ENCODE assay signal across 28 cellular contexts in the genomic region with DNA sequence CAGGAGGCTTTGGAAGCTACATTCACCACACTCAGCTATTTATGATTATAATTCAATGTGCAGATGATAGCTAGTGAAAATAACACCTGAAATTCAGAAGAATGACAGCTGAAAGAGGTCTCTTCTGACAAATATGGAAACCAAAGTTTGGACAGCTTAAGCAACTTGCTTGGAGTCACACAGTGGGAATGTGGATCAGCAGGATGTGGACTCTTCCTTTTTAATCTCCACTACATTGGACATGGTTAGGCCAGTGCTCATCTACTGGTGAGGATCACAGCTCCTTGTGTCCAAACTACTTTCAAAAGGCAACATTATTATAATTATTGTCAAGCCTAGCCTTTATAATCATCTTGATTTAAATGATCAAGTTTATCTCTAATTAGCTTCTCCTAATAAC. TPM values are rescaled to one million over a fixed set of nuclear protein-coding genes. Genes with fewer than 3 reads are reported as not detected.
DNase-seq lines count a peak whose midpoint lies in the region; ATAC-seq and TF ChIP-seq lines count a peak whose summit lies in the region.
"Had no signal": no experiment of that assay in that cellular context is flagged by ENCODE, and none has a peak within 500 bp of the region (broad histone marks: within the 10 kb centered on the region; RNA-seq: fewer than 3 reads in every experiment).

No MANE protein-coding gene starts in this region.

- no peak overlapping the region for H2BK20ac ChIP-seq in IMR-90 (ENCODE audit: low read depth, low read length)

- H3K9me3 Mint-ChIP-seq in CD8-positive, alpha-beta memory T cell = no peaks in the 10 kb centered on the region
- H3K9me3 Mint-ChIP-seq: CD4-positive, CD25-positive, alpha-beta regulatory T cell; GM23338 had no signal

- TF ChIP-seq RAD21 in IMR-90 (IDR thresholded peaks at IDR 0.05; ENCODE audit: low read length) = no peak

- H2AFZ ChIP-seq in IMR-90 (replicated peaks; ENCODE audit: low read length, poor library complexity) (no peak overlapping the region), parathyroid adenoma (peak overlapping the region; percentile 26)
- H2AFZ ChIP-seq: GM23338 had no signal

- H3K27me3 ChIP-seq in IMR-90 (ENCODE audit: control insufficient read depth, insufficient read depth, low read length) (no peaks in the 10 kb centered on the region), parathyroid adenoma (ENCODE audit: control insufficient read depth, insufficient read depth, low read length) (no peaks in the 10 kb centered on the region), upper lobe of right lung (no peaks in the 10 kb centered on the region)
- H3K27me3 ChIP-seq in CD8-positive, alpha-beta memory T cell (ENCODE audit: insufficient read depth, low read length, poor library complexity, severe bottlenecking) = peaks cover 11% of the 10 kb centered on the region

- in situ Hi-C loops in IMR-90 (cut with MboI; ENCODE audit: low sequenced_read_pairs) = loop anchor here (10.0 kb wide), 2 partner anchors 240 to 270 kb away; no protein-coding TSS in a partner anchor

- DNase-seq in EH (ENCODE audit: low read depth) = peak; percentile 45
- DNase-seq in IMR-90 = peak; percentile 31
- peak; percentile 84 for DNase-seq in epithelial cell of esophagus (ENCODE audit: low read depth)
- no peak for DNase-seq in CD8-positive, alpha-beta memory T cell
- no peak for DNase-seq in dermis blood vessel endothelial cell
- no peak for DNase-seq in upper lobe of right lung
- DNase-seq: CD4-positive, CD25-positive, alpha-beta regulatory T cell; COR-L47; DMS79; Karpas-422; NCI-H1092; NCI-H1417 treated with DMSO at 0.1 percent for 48 hours; NCI-H1694 treated with DMSO at 0.1 percent for 48 hours; NCI-H2081; NCI-H2227 treated with DMSO at 0.1 percent for 48 hours; NCI-H526 treated with DMSO at 0.1 percent for 48 hours; SHP77 treated with DMSO at 0.1 percent for 48 hours had no signal

- dilution Hi-C loops in IMR-90 (cut with HindIII; ENCODE audit: low sequenced_read_pairs, unreplicated experiment) = no loop called here

- no peak overlapping the region for H4K5ac ChIP-seq in IMR-90 (ENCODE audit: low read depth, low read length)

- H3K79me2 ChIP-seq in parathyroid adenoma = no peaks in the 10 kb centered on the region

- H3K36me3 ChIP-seq in IMR-90 (ENCODE audit: control insufficient read depth, insufficient read depth, low read length) = no peaks in the 10 kb centered on the region
- H3K36me3 ChIP-seq in parathyroid adenoma (ENCODE audit: control insufficient read depth, insufficient read depth, low read length) = no peaks in the 10 kb centered on the region
- H3K36me3 ChIP-seq in CD8-positive, alpha-beta memory T cell (ENCODE audit: insufficient read depth, low read length) = no peaks in the 10 kb centered on the region
- H3K36me3 ChIP-seq in upper lobe of right lung = no peaks in the 10 kb centered on the region
- H3K36me3 ChIP-seq: HAP-1 had no signal

- no TSS peak for BruUV-seq in IMR-90 (replicated peaks; lab: Mats Ljungman, UMichigan)

- no peak for TF ChIP-seq POLR2A in IMR-90 (IDR thresholded peaks at IDR 0.05; ENCODE audit: low read depth, low read length)

- H3K18ac ChIP-seq in IMR-90 (ENCODE audit: low read depth, low read length) = no peak overlapping the region

- no peak overlapping the region for H4K91ac ChIP-seq in IMR-90 (ENCODE audit: insufficient read depth, low read depth, low read length)

- peaks cover 5% of the 10 kb centered on the region for H3K4me1 ChIP-seq in IMR-90 (ENCODE audit: control insufficient read depth, insufficient read depth, low read length)
- peaks cover 16% of the 10 kb centered on the region for H3K4me1 ChIP-seq in parathyroid adenoma
- no peaks in the 10 kb centered on the region for H3K4me1 ChIP-seq in CD8-positive, alpha-beta memory T cell (ENCODE audit: insufficient read depth, low read length)
- H3K4me1 ChIP-seq in upper lobe of right lung = no peaks in the 10 kb centered on the region

- H3K4me3 Mint-ChIP-seq in CD8-positive, alpha-beta memory T cell = no peak overlapping the region
- H3K4me3 Mint-ChIP-seq: CD4-positive, CD25-positive, alpha-beta regulatory T cell; GM23338 had no signal

- no peak overlapping the region for H2BK15ac ChIP-seq in IMR-90 (ENCODE audit: low read depth, low read length)

- ATAC-seq in IMR-90 (ENCODE audit: low read depth) (no peak), upper lobe of right lung (no peak), GM18511 (IDR thresholded peaks at IDR 0.05; ENCODE audit: unreplicated experiment) (no peak)
- ATAC-seq: GM23338, Panc1 had no signal

- peaks cover 13 to 33% of the 10 kb centered on the region in 2 donors for H3K27me3 Mint-ChIP-seq in CD8-positive, alpha-beta memory T cell

- no peaks in the 10 kb centered on the region for H3K36me3 Mint-ChIP-seq in CD8-positive, alpha-beta memory T cell
- H3K36me3 Mint-ChIP-seq: CD4-positive, CD25-positive, alpha-beta regulatory T cell had no signal

- H2BK5ac ChIP-seq in IMR-90 (ENCODE audit: low read depth, low read length, poor library complexity, severe bottlenecking) = no peak overlapping the region

- H3K4ac ChIP-seq in IMR-90 (ENCODE audit: low read depth, low read length) = no peak overlapping the region

- H2AK9ac ChIP-seq in IMR-90 (replicated peaks; ENCODE audit: low read depth, low read length, poor library complexity) = no peak overlapping the region

- CTCF ChIA-PET in IMR-90 (lab: Yijun Ruan, JAX) = interaction anchor here (0.7 to 3.0 kb wide), 11 partner anchors 19 to 311 kb away, joined by 3 to 20 read pairs (median 3); partner anchors contain the start of genes CALHM4 and TSPYL1
- CTCF ChIA-PET in CD8-positive, alpha-beta memory T cell (lab: Charles Lee) = interaction anchor here (0.8 to 4.4 kb wide), 9 partner anchors 8 to 263 kb away, joined by 3 to 45 read pairs (median 3); partner anchors contain the start of gene TSPYL1

- H3K4me3 ChIP-seq in IMR-90 (ENCODE audit: insufficient read depth, low read depth, low read length) (no peak overlapping the region), epithelial cell of esophagus (ENCODE audit: low read length) (no peak overlapping the region), parathyroid adenoma (ENCODE audit: low read depth, low read length) (no peak overlapping the region), upper lobe of right lung (no peak overlapping the region)
- no peak overlapping the region for H3K4me3 ChIP-seq in CD8-positive, alpha-beta memory T cell (ENCODE audit: low read length)
- H3K4me3 ChIP-seq: GM23338, HAP-1 had no signal

- H4K8ac ChIP-seq in IMR-90 (ENCODE audit: low read depth in 2 of 2, low read length in 2 of 2) = no peak overlapping the region

- H3K27ac ChIP-seq in IMR-90 (ENCODE audit: insufficient read depth, low read length) (no peak overlapping the region), parathyroid adenoma (no peak overlapping the region), upper lobe of right lung (no peak overlapping the region)
- no peak overlapping the region for H3K27ac ChIP-seq in CD8-positive, alpha-beta memory T cell (ENCODE audit: low read depth, low read length)
- H3K27ac ChIP-seq: HL-60, RWPE1 had no signal

- peaks cover 7% of the 10 kb centered on the region for H3K9me1 ChIP-seq in IMR-90 (ENCODE audit: insufficient read depth, low read length)

- no peaks in the 10 kb centered on the region for H4K20me1 ChIP-seq in IMR-90 (ENCODE audit: insufficient read depth, low read length)

- TF ChIP-seq CTCF in IMR-90 (conservative IDR thresholded peaks at IDR 0.05; ENCODE audit: low read depth, low read length) (no peak), epithelial cell of esophagus (IDR thresholded peaks at IDR 0.05; ENCODE audit: insufficient read depth, low read depth, low read length, missing control alignments) (no peak), parathyroid adenoma (IDR thresholded peaks at IDR 0.05) (no peak), upper lobe of right lung (IDR thresholded peaks at IDR 0.05) (no peak)

- no peak overlapping the region for H2BK120ac ChIP-seq in IMR-90 (ENCODE audit: low read depth, low read length)

- no peak overlapping the region for H3K14ac ChIP-seq in IMR-90 (replicated peaks; ENCODE audit: low read depth, low read length)

- H3K23ac ChIP-seq in IMR-90 (ENCODE audit: low read depth, low read length) = no peak overlapping the region

- no peak overlapping the region for H3K4me2 ChIP-seq in IMR-90 (ENCODE audit: low read depth, low read length)
- H3K4me2 ChIP-seq in parathyroid adenoma (ENCODE audit: low read length) = no peak overlapping the region
- H3K4me2 ChIP-seq: GM23338 had no signal

- H3K9ac ChIP-seq in IMR-90 (ENCODE audit: low read depth, low read length) (no peak overlapping the region), parathyroid adenoma (no peak overlapping the region)

- no peak overlapping the region for H3K27ac Mint-ChIP-seq in CD8-positive, alpha-beta memory T cell
- H3K27ac Mint-ChIP-seq: CD4-positive, CD25-positive, alpha-beta regulatory T cell; GM23338 had no signal

- POLR2A ChIA-PET in IMR-90 (lab: Charles Lee; ENCODE audit: unreplicated experiment) = interaction anchor here (0.9 kb wide), 1 partner anchor 26 kb away, joined by 3 read pairs; no protein-coding TSS in a partner anchor
- POLR2A ChIA-PET in CD8-positive, alpha-beta memory T cell (lab: Charles Lee) = no interaction called here

- intact Hi-C loops in IMR-90 (cut with micrococcal nuclease) = no loop called here
- intact Hi-C loops in upper lobe of right lung (cut with DNase I) = no loop called here

- no peaks in the 10 kb centered on the region for H3K79me1 ChIP-seq in IMR-90 (ENCODE audit: low read depth in 1 of 2, low read length in 2 of 2)

- no peaks in the 10 kb centered on the region for H3K9me3 ChIP-seq in IMR-90 (ENCODE audit: control insufficient read depth, insufficient read depth, low read length)
- H3K9me3 ChIP-seq in parathyroid adenoma (ENCODE audit: control insufficient read depth, low read length) = no peaks in the 10 kb centered on the region
- H3K9me3 ChIP-seq in CD8-positive, alpha-beta memory T cell (ENCODE audit: low read length) = no peaks in the 10 kb centered on the region
- no peaks in the 10 kb centered on the region for H3K9me3 ChIP-seq in upper lobe of right lung
- H3K9me3 ChIP-seq: HAP-1 had no signal

- no peak overlapping the region for H3K56ac ChIP-seq in IMR-90 (ENCODE audit: extremely low read depth, insufficient read depth, low read length)

- no peak overlapping the region for H2AK5ac ChIP-seq in IMR-90 (ENCODE audit: low read depth, low read length)

- peaks cover 0 to 3% (median 0%) of the 10 kb centered on the region in 3 donors for H3K4me1 Mint-ChIP-seq in CD8-positive, alpha-beta memory T cell

RNA-seq across cellular contexts. Expression of gene TRAPPC3L, which starts 10.4 kb away (rescaled TPM):
- total RNA-seq in IMR-90 (2012; rRNA removed) = under 0.01 TPM in 1 of 2 replicates, not detected in the other
- 0.03 TPM in 1 of 2 replicates, not detected in the other for polyA plus RNA-seq in IMR-90 (2012; rRNA removed)
- not detected in 2 replicates for polyA plus RNA-seq in IMR-90 (2012; cell fraction: cytosol; rRNA removed)
- not detected in 2 replicates for polyA plus RNA-seq in IMR-90 (2012; cell fraction: nucleus; rRNA removed; ENCODE audit: low replicate concordance)
- not detected for total RNA-seq in CD8-positive, alpha-beta memory T cell
- not detected for polyA plus RNA-seq in CD8-positive, alpha-beta memory T cell
- 0.17 TPM in 1 of 2 replicates, not detected in the other for total RNA-seq in dermis blood vessel endothelial cell
- 0.64 TPM for total RNA-seq in upper lobe of right lung
- total RNA-seq: A172, GM23338, HT-29, NCI-H460 had no signal
- polyA plus RNA-seq: CD4-positive, CD25-positive, alpha-beta regulatory T cell; GM23338 had no signal

RNA-seq across cellular contexts. Expression of gene CALHM4, which starts 18.4 kb away (rescaled TPM):
- total RNA-seq in IMR-90 (2012; rRNA removed) (not detected in 2 replicates), dermis blood vessel endothelial cell (not detected in 2 replicates), upper lobe of right lung (not detected)
- 0.07 and 0.11 TPM in 2 replicates for polyA plus RNA-seq in IMR-90 (2012; rRNA removed)
- not detected in 2 replicates for polyA plus RNA-seq in IMR-90 (2012; cell fraction: cytosol; rRNA removed)
- polyA plus RNA-seq in IMR-90 (2012; cell fraction: nucleus; rRNA removed; ENCODE audit: low replicate concordance) = 0.04 and 0.16 TPM in 2 replicates
- total RNA-seq in CD8-positive, alpha-beta memory T cell = not detected
- not detected for polyA plus RNA-seq in CD8-positive, alpha-beta memory T cell
- total RNA-seq: A172; CD4-positive, CD25-positive, alpha-beta regulatory T cell; GM23338; HT-29; NCI-H460 had no signal
- polyA plus RNA-seq: BJ; CD4-positive, CD25-positive, alpha-beta regulatory T cell; GM23338 had no signal

RNA-seq across cellular contexts. Expression of gene CALHM5, which starts 23.7 kb away (rescaled TPM):
- total RNA-seq in IMR-90 (2012; rRNA removed) (10.6 and 10.8 TPM in 2 replicates), dermis blood vessel endothelial cell (2.5 and 3.4 TPM in 2 replicates), upper lobe of right lung (1.9 TPM)
- polyA plus RNA-seq in IMR-90 (2012; rRNA removed) = 2.8 and 3.3 TPM in 2 replicates
- 1.1 and 2.0 TPM in 2 replicates for polyA plus RNA-seq in IMR-90 (2012; cell fraction: cytosol; rRNA removed)
- 0.29 and 1.6 TPM in 2 replicates for polyA plus RNA-seq in IMR-90 (2012; cell fraction: nucleus; rRNA removed; ENCODE audit: low replicate concordance)
- total RNA-seq in CD8-positive, alpha-beta memory T cell = not detected
- polyA plus RNA-seq in CD8-positive, alpha-beta memory T cell = not detected
- polyA plus RNA-seq: CD4-positive, CD25-positive, alpha-beta regulatory T cell had no signal

RNA-seq across cellular contexts. Expression of gene RWDD1, which starts 36.2 kb away (rescaled TPM):
- total RNA-seq in IMR-90 (2012; rRNA removed) (35.8 and 92.8 TPM in 2 replicates), dermis blood vessel endothelial cell (24.7 and 27.7 TPM in 2 replicates), upper lobe of right lung (37.4 TPM)
- 22.8 and 23.6 TPM in 2 replicates for polyA plus RNA-seq in IMR-90 (2012; rRNA removed)
- polyA plus RNA-seq in IMR-90 (2012; cell fraction: cytosol; rRNA removed) = 12.9 and 19.1 TPM in 2 replicates
- polyA plus RNA-seq in IMR-90 (2012; cell fraction: nucleus; rRNA removed; ENCODE audit: low replicate concordance) = 4.5 and 6.9 TPM in 2 replicates
- total RNA-seq in CD8-positive, alpha-beta memory T cell = 10 to 100 TPM; 54.6 to 56.2 TPM
- 67.8 TPM for polyA plus RNA-seq in CD8-positive, alpha-beta memory T cell

Comparison
In these comparisons a context has a peak if more than half of its experiments do, and no peak if none do; other contexts are left out.
1. DNase-seq: peak in EH (single experiment), IMR-90 (single experiment) and epithelial cell of esophagus (single experiment); none in CD8-positive, alpha-beta memory T cell (0 of 5), dermis blood vessel endothelial cell (single experiment) and upper lobe of right lung (single experiment).